In genomic region chr7:104951546-104951945, GRCh38 we compare ENCODE assay signal across 14 cellular contexts.
DNase-seq lines count a peak whose midpoint lies in the region; ATAC-seq, FAIRE-seq and TF ChIP-seq lines count a peak whose summit lies in the region.
"Had no signal": no experiment of that assay in that cellular context is flagged by ENCODE, and none has a peak within 500 bp of the region (broad histone marks: within the 10 kb centered on the region; RNA-seq: fewer than 3 reads in every experiment).

No MANE protein-coding gene starts in this region.

- peaks cover 10% of the 10 kb centered on the region for H3K4me1 ChIP-seq in osteoblast (ENCODE audit: insufficient read depth, low read length)
- H3K4me1 ChIP-seq: BE2C had no signal

- peak overlapping the region; percentile 15 for H2AFZ ChIP-seq in osteoblast (ENCODE audit: low read length)

- no peaks in the 10 kb centered on the region for H3K9me3 ChIP-seq in osteoblast (ENCODE audit: low read depth, low read length)
- H3K9me3 ChIP-seq: BE2C had no signal

- no peak for ATAC-seq in GM18873 (IDR thresholded peaks at IDR 0.05; ENCODE audit: low FRiP score, unreplicated experiment)
- ATAC-seq: T-helper 17 cell had no signal

- no peaks in the 10 kb centered on the region for H3K27me3 ChIP-seq in osteoblast (ENCODE audit: insufficient read depth, low read length)
- H3K27me3 ChIP-seq: BE2C had no signal

- peak overlapping the region; percentile 29 for H3K4me2 ChIP-seq in osteoblast (ENCODE audit: insufficient read depth, low read length)

- no peak overlapping the region for H3K4me3 ChIP-seq in fibroblast of mammary gland (ENCODE audit: control insufficient read depth, low read depth, low read length)
- H3K4me3 ChIP-seq in osteoblast (ENCODE audit: insufficient read depth, low read length) = no peak overlapping the region

- H3K36me3 ChIP-seq in osteoblast (ENCODE audit: insufficient read depth, low read length) = no peaks in the 10 kb centered on the region
- H3K36me3 ChIP-seq: BE2C had no signal

- DNase-seq in AG08396 (ENCODE audit: low spot score) = peak; percentile 28
- DNase-seq in MV-4-11 (lab: John Stamatoyannopoulos, UW) = peak; percentile 54
- DNase-seq in fibroblast of mammary gland (ENCODE audit: low read depth) = peak; percentile 91
- peak; percentile 88 for DNase-seq in osteoblast (ENCODE audit: insufficient read length, low spot score, missing footprints)
- DNase-seq in NK-92 treated with Interleukin-12 subunit alpha and Interleukin-12 subunit beta, amount 100 ng/mL, for 24 hours (lab: John Stamatoyannopoulos, UW) = no peak
- DNase-seq in NCI-H1105 treated with DMSO at 0.1 percent for 48 hours (lab: John Stamatoyannopoulos, UW) = no peak
- DNase-seq in HTR-8/SVneo (ENCODE audit: insufficient read length, low spot score) = no peak
- DNase-seq: BE2C; NCI-H187 treated with DMSO at 0.1 percent for 48 hours; stimulated activated CD4-positive, alpha-beta T cell treated with anti-CD3 and anti-CD28 coated beads, Interleukin-2, amount 100 ng/mL, for 48 hours; T-helper 17 cell had no signal

- TF ChIP-seq CTCF in fibroblast of mammary gland (conservative IDR thresholded peaks at IDR 0.05; ENCODE audit: control insufficient read depth, insufficient read depth, low read depth, low read length) (no peak), osteoblast (IDR thresholded peaks at IDR 0.05; ENCODE audit: extremely low read depth, low read depth, low read length) (no peak)

- peak overlapping the region; percentile 66 for H3K27ac ChIP-seq in osteoblast (ENCODE audit: low read depth, low read length)

- no peaks in the 10 kb centered on the region for H3K79me2 ChIP-seq in osteoblast (ENCODE audit: insufficient read depth, low read length)

- no peak for FAIRE-seq in HTR-8/SVneo (lab: Jason Lieb, UNC)
- FAIRE-seq: astrocyte, keratinocyte had no signal

- no peaks in the 10 kb centered on the region for H4K20me1 ChIP-seq in osteoblast (ENCODE audit: insufficient read depth, low read length)

Comparison
In these comparisons a context has a peak if more than half of its experiments do, and no peak if none do; other contexts are left out.
1. DNase-seq: peak in AG08396 (single experiment), MV-4-11 (single experiment), fibroblast of mammary gland (single experiment) and osteoblast (single experiment); none in NK-92 treated with Interleukin-12 subunit alpha and Interleukin-12 subunit beta, amount 100 ng/mL, for 24 hours (single experiment), NCI-H1105 treated with DMSO at 0.1 percent for 48 hours (single experiment) and HTR-8/SVneo (single experiment).